In the genomic region with DNA sequence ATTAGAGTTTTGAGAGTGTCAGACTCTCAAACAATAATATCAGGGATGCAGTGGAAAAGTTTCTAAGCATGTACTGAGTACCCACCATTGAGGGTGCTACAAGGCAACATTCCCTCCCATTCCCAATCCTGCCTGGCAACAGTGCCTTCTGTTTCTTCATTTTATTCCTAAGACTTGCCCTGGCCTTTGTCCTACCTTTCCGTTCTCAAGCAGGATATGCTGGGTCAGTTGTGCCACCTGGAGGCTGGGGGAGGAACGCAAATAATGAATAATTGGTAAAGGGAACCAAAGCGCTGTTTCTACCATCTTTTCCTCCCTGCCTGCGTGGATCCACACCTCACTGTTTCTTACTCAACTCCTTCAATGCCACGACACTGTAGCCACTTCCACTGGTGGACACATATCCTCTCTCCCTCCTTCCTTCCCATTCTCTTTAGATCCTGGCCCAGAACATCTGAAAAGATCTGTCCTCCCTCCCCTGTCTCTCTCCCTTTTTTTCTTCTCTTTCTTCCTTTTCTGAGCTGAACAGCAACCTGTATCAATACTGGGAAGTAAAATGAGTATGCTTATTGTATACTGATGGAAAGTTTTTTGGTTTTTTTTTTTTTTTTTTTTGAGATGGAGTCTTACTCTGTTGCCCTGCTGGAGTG, we compare ENCODE assay signal across 1 cellular context.
TF ChIP-seq lines count a peak whose summit lies in the region.

No MANE protein-coding gene starts in this region.

TF ChIP-seq in A549, 52 proteins besides CTCF, POLR2A, EP300 and RAD21 (continued from another document):
- TF ChIP-seq, protein P1, sequence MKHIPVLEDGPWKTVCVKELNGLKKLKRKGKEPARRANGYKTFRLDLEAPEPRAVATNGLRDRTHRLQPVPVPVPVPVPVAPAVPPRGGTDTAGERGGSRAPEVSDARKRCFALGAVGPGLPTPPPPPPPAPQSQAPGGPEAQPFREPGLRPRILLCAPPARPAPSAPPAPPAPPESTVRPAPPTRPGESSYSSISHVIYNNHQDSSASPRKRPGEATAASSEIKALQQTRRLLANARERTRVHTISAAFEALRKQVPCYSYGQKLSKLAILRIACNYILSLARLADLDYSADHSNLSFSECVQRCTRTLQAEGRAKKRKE (CRISPR knock-in tag; IDR thresholded peaks at IDR 0.05; ENCODE audit: low read depth) = no peak
